In genomic region chr5:73213566-73213998, GRCh38 we compare ENCODE assay signal across 11 cellular contexts. TPM values are rescaled to one million over a fixed set of nuclear protein-coding genes. Genes with fewer than 3 reads are reported as not detected.
DNase-seq lines count a peak whose midpoint lies in the region; ATAC-seq and TF ChIP-seq lines count a peak whose summit lies in the region.
"Had no signal": no experiment of that assay in that cellular context is flagged by ENCODE, and none has a peak within 500 bp of the region (broad histone marks: within the 10 kb centered on the region; RNA-seq: fewer than 3 reads in every experiment).

No MANE protein-coding gene starts in this region.

- H3K4me3 Mint-ChIP-seq in CD4-positive, alpha-beta memory T cell, result peak overlapping the region in 1 of 8 donors; percentile 53
- H3K4me3 Mint-ChIP-seq: CD4-positive, CD25-positive, alpha-beta regulatory T cell had no signal

- TF ChIP-seq CTCF in GM13977 (IDR thresholded peaks at IDR 0.05; ENCODE audit: extremely low read depth, insufficient read depth, missing control alignments), result no peak

- H3K36me3 ChIP-seq in CD4-positive, alpha-beta memory T cell (ENCODE audit: insufficient read depth, low read length), result no peaks in the 10 kb centered on the region

- POLR2A ChIA-PET in CD4-positive, alpha-beta memory T cell (lab: Charles Lee; ENCODE audit: partially characterized antibody), result no interaction called here

- peaks cover 0 to 6% of the 10 kb centered on the region in 2 donors for H3K36me3 Mint-ChIP-seq in CD4-positive, alpha-beta memory T cell
- H3K36me3 Mint-ChIP-seq: CD4-positive, CD25-positive, alpha-beta regulatory T cell had no signal

- DNase-seq in activated CD4-positive, alpha-beta T cell treated with anti-CD3 and anti-CD28 coated beads for 48 hours, result peak; percentile 42
- no peak for DNase-seq in activated CD4-positive, alpha-beta T cell treated with anti-CD3 and anti-CD28 coated beads for 4 hours
- DNase-seq in activated naive CD4-positive, alpha-beta T cell treated with anti-CD3 and anti-CD28 coated beads, Interleukin-2, amount 50 U/mL, for 16 hours, result peak; percentile 18
- peak; percentile 76 for DNase-seq in skeletal muscle cell (ENCODE audit: low read depth)
- no peak for DNase-seq in GM13977 (ENCODE audit: low spot score)
- no peak for DNase-seq in CD4-positive, alpha-beta memory T cell
- DNase-seq: CD4-positive, CD25-positive, alpha-beta regulatory T cell; erythroblast; NCI-H524 had no signal

- in situ Hi-C loops in GM13977 (cut with MboI; ENCODE audit: low pct_unique_long_range_greater_than_20kb, low sequenced_read_pairs, unreplicated experiment), result no loop called here

- peak; percentile 60 for ATAC-seq in HG02763 (IDR thresholded peaks at IDR 0.05; ENCODE audit: unreplicated experiment)
- no peak for ATAC-seq in HG02840 (IDR thresholded peaks at IDR 0.05; ENCODE audit: low FRiP score, unreplicated experiment)

- peaks cover 6 to 29% (median 22%) of the 10 kb centered on the region in 8 donors for H3K9me3 Mint-ChIP-seq in CD4-positive, alpha-beta memory T cell

- no peaks in the 10 kb centered on the region for H3K9me3 ChIP-seq in CD4-positive, alpha-beta memory T cell (ENCODE audit: control insufficient read depth in 1 of 2, low read length in 2 of 2)

- peaks cover 0 to 10% (median 5%) of the 10 kb centered on the region in 4 donors for H3K4me1 Mint-ChIP-seq in CD4-positive, alpha-beta memory T cell

- peaks cover 28% of the 10 kb centered on the region for H3K27me3 ChIP-seq in CD4-positive, alpha-beta memory T cell (ENCODE audit: insufficient read depth, low read length)

- no peak overlapping the region for H3K27ac ChIP-seq in CD4-positive, alpha-beta memory T cell (ENCODE audit: low read depth, low read length)

- intact Hi-C loops in CD4-positive, alpha-beta memory T cell (cut with micrococcal nuclease), result no loop called here

- H3K27ac Mint-ChIP-seq in CD4-positive, alpha-beta memory T cell, result no peak overlapping the region
- H3K27ac Mint-ChIP-seq: CD4-positive, CD25-positive, alpha-beta regulatory T cell had no signal

- CTCF ChIA-PET in CD4-positive, alpha-beta memory T cell (lab: Charles Lee; ENCODE audit: partially characterized antibody), result interaction anchor here (6.1 kb wide), 1 partner anchor 237 kb away, joined by 94 read pairs; no protein-coding TSS in a partner anchor

- peaks cover 66 to 71% of the 10 kb centered on the region in 2 donors for H3K27me3 Mint-ChIP-seq in CD4-positive, alpha-beta memory T cell

- peaks cover 11% of the 10 kb centered on the region for H3K4me1 ChIP-seq in CD4-positive, alpha-beta memory T cell (ENCODE audit: insufficient read depth, low read length)

- no peak overlapping the region for H3K4me3 ChIP-seq in skeletal muscle cell (ENCODE audit: low read depth, low read length)
- H3K4me3 ChIP-seq in CD4-positive, alpha-beta memory T cell (ENCODE audit: low read length in 2 of 2), result no peak overlapping the region

RNA-seq across cellular contexts. Expression of gene TMEM174, which starts 40.6 kb away (rescaled TPM):
- total RNA-seq in CD4-positive, alpha-beta memory T cell, result not detected
- not detected for polyA plus RNA-seq in CD4-positive, alpha-beta memory T cell
- total RNA-seq: CD4-positive, CD25-positive, alpha-beta regulatory T cell had no signal
- polyA plus RNA-seq: CD4-positive, CD25-positive, alpha-beta regulatory T cell had no signal

Comparison
In these comparisons a context has a peak if more than half of its experiments do, and no peak if none do; other contexts are left out.
1. DNase-seq: peak in activated CD4-positive, alpha-beta T cell treated with anti-CD3 and anti-CD28 coated beads for 48 hours (single experiment), activated naive CD4-positive, alpha-beta T cell treated with anti-CD3 and anti-CD28 coated beads, Interleukin-2, amount 50 U/mL, for 16 hours (single experiment) and skeletal muscle cell (single experiment); none in activated CD4-positive, alpha-beta T cell treated with anti-CD3 and anti-CD28 coated beads for 4 hours (0 of 2), GM13977 (single experiment) and CD4-positive, alpha-beta memory T cell (0 of 5).